ENCODE assay signal across 8 cellular contexts in the genomic region with DNA sequence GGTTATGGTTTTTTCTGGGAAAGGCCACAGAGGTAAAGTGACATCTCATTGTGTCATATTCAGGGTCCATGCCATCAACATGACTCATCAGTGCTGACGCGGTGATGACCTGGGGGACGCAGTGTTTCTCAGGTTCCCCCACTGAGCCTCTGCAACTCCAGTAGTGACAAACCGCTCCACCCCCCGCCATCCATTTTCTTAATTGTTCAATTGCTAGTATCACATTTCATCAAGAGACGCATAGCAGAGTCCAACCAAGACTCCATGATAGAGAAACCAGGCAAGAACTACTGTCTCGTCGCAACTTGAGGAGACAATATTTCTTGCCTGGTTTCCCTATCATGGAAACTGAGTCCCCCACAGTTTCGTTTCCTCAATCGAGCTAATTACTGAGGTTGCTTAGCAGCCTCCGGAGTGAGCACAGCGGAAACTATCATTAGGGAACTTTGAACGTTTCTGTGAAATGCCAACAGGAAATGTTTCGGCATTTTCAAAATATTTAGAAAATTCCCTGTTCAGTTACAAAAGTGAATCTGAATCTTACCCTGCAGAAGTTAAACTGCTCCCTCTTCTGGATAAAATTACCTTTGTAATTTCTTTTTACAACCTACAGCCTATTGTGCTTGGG. TPM values are rescaled to one million over a fixed set of nuclear protein-coding genes. Genes with fewer than 3 reads are reported as not detected.
DNase-seq lines count a peak whose midpoint lies in the region; TF ChIP-seq lines count a peak whose summit lies in the region.

No MANE protein-coding gene starts in this region.

- no peaks in the 10 kb centered on the region for H3K9me3 ChIP-seq in cardiac muscle cell (ENCODE audit: low read depth)

- H3K36me3 ChIP-seq in cardiac muscle cell, result no peaks in the 10 kb centered on the region

- no peaks in the 10 kb centered on the region for H3K27me3 ChIP-seq in cardiac muscle cell

- DNase-seq in HCEC 1CT (peak; percentile 80), SIG-M5 (lab: John Stamatoyannopoulos, UW) (peak; percentile 28), cardiac muscle cell (ENCODE audit: low read depth in 1 of 2, low spot score in 1 of 2) (peak in 1 of 2 donors; percentile 77), retinal pigment epithelial cell (ENCODE audit: low read depth) (no peak), NCI-H510A treated with DMSO at 0.1 percent for 48 hours (lab: John Stamatoyannopoulos, UW) (no peak), NCI-H2029 treated with DMSO at 0.1 percent for 48 hours (lab: John Stamatoyannopoulos, UW) (no peak)
- peak; percentile 87 for DNase-seq in activated naive CD4-positive, alpha-beta T cell treated with Interleukin-2 at 50 U/mL for 16 hours

- no peak overlapping the region for H3K4me3 ChIP-seq in cardiac muscle cell
- H3K4me3 ChIP-seq in retinal pigment epithelial cell (ENCODE audit: low read length), result no peak overlapping the region

- H3K27ac ChIP-seq in C4-2B (no peak overlapping the region), cardiac muscle cell (no peak overlapping the region)

- peaks cover 10% of the 10 kb centered on the region for H3K4me1 ChIP-seq in cardiac muscle cell (ENCODE audit: low read depth)

- peak; percentile 36 for TF ChIP-seq CTCF in C4-2B (conservative IDR thresholded peaks at IDR 0.05)
- peak; percentile 47 for TF ChIP-seq CTCF in cardiac muscle cell (IDR thresholded peaks at IDR 0.05; ENCODE audit: low read depth, low read length)
- peak; percentile 53 for TF ChIP-seq CTCF in retinal pigment epithelial cell (conservative IDR thresholded peaks at IDR 0.05; ENCODE audit: low read depth, low read length)

RNA-seq across cellular contexts. Expression of gene SERPINB1, which starts 12.2 kb away (rescaled TPM):
- total RNA-seq in cardiac muscle cell, result 3.2 and 8.7 TPM in 2 replicates
- 6.5 and 9.8 TPM in 2 replicates for polyA plus RNA-seq in cardiac muscle cell

RNA-seq across cellular contexts. Expression of gene SERPINB9, which starts 49.2 kb away (rescaled TPM):
- 4.5 and 5.4 TPM in 2 replicates for total RNA-seq in cardiac muscle cell
- 5.3 and 6.6 TPM in 2 replicates for polyA plus RNA-seq in cardiac muscle cell

Comparison
In these comparisons a context has a peak if more than half of its experiments do, and no peak if none do; other contexts are left out.
1. DNase-seq: peak in HCEC 1CT (single experiment), SIG-M5 (single experiment) and activated naive CD4-positive, alpha-beta T cell treated with Interleukin-2 at 50 U/mL for 16 hours (single experiment); none in retinal pigment epithelial cell (single experiment), NCI-H510A treated with DMSO at 0.1 percent for 48 hours (single experiment) and NCI-H2029 treated with DMSO at 0.1 percent for 48 hours (single experiment).
2. Peak in every context shown above with its lines, with median percentiles within 50 percentile points of each other: CTCF ChIP-seq.